Comparison of ENCODE assay signal across 4 cellular contexts in genomic region chr17:36441792-36442191, GRCh38. TPM values are rescaled to one million over a fixed set of nuclear protein-coding genes. Genes with fewer than 3 reads are reported as not detected.
"Had no signal": no experiment of that assay in that cellular context is flagged by ENCODE, and none has a peak within 500 bp of the region (broad histone marks: within the 10 kb centered on the region; RNA-seq: fewer than 3 reads in every experiment).

No MANE protein-coding gene starts in this region.

RNA-seq across cellular contexts. Expression of gene TBC1D3H, which starts 53.6 kb away (rescaled TPM):
- total RNA-seq: LHCN-M2, M059J, MCF 10A, NCI-H460 had no signal
